ENCODE assay signal across 1 cellular context in genomic region chr12:127147724-127148123, GRCh38.
TF ChIP-seq lines count a peak whose summit lies in the region.

No MANE protein-coding gene starts in this region.

TF ChIP-seq in K562, 482 proteins besides CTCF, POLR2A, EP300 and RAD21 (continued from another document):
- no peak for TF ChIP-seq BCLAF1 (IDR thresholded peaks at IDR 0.05; ENCODE audit: borderline replicate concordance in 1 of 2, control insufficient read depth in 1 of 2, low read depth in 2 of 2, low read length in 1 of 2)
- TF ChIP-seq STAT5B (CRISPR knock-in tag; IDR thresholded peaks at IDR 0.05), result no peak
- no peak for TF ChIP-seq ARNT (IDR thresholded peaks at IDR 0.05)
- no peak for TF ChIP-seq ZNF311 (CRISPR knock-in tag; IDR thresholded peaks at IDR 0.05)
- 0 out of 2 replicates have a peak, but pooled peaks have one; percentile 13 for TF ChIP-seq CEBPB (tag; IDR thresholded peaks at IDR 0.05)
- TF ChIP-seq MNT (conservative IDR thresholded peaks at IDR 0.05), result peak; percentile 41 to 64; a peak in 3 of 4 replicates
- TF ChIP-seq MYC (IDR thresholded peaks at IDR 0.05; ENCODE audit: low read depth, low read length), result peak; percentile 37; the same call in 1 of the 2 replicates
- TF ChIP-seq MYC (CRISPR knock-in tag; IDR thresholded peaks at IDR 0.05; ENCODE audit: borderline replicate concordance, low read depth), result no peak
- no peak for TF ChIP-seq ZNF140 (CRISPR knock-in tag; IDR thresholded peaks at IDR 0.05)
- no peak for TF ChIP-seq NBN (IDR thresholded peaks at IDR 0.05; ENCODE audit: low read depth)
- peak; percentile 21; the same call in 1 of the 2 replicates for TF ChIP-seq MGA (IDR thresholded peaks at IDR 0.05)
- TF ChIP-seq KLF16 (IDR thresholded peaks at IDR 0.05), result no peak
- no peak for TF ChIP-seq ZNF280A (IDR thresholded peaks at IDR 0.05; ENCODE audit: low read depth, partially characterized antibody)
- no peak for TF ChIP-seq ID3 (CRISPR knock-in tag; IDR thresholded peaks at IDR 0.05)
- no peak for TF ChIP-seq ID3 (tag; IDR thresholded peaks at IDR 0.05)
- TF ChIP-seq HMBOX1 (IDR thresholded peaks at IDR 0.05), result peak; percentile 27
- no peak for TF ChIP-seq ZBTB17 (CRISPR knock-in tag; IDR thresholded peaks at IDR 0.05)
- TF ChIP-seq SNAPC5 (CRISPR knock-in tag; IDR thresholded peaks at IDR 0.05), result no peak
- TF ChIP-seq ESRRA (IDR thresholded peaks at IDR 0.05; ENCODE audit: borderline replicate concordance, low read depth), result no peak
- TF ChIP-seq ZNF609 (CRISPR knock-in tag; IDR thresholded peaks at IDR 0.05; ENCODE audit: borderline replicate concordance), result 0 out of 2 replicates have a peak, but pooled peaks have one; percentile 24
- no peak for TF ChIP-seq ZNF79 (CRISPR knock-in tag; IDR thresholded peaks at IDR 0.05; ENCODE audit: low read depth)
- 0 out of 2 replicates have a peak, but pooled peaks have one; percentile 9 for TF ChIP-seq SPI1 (IDR thresholded peaks at IDR 0.05; ENCODE audit: borderline replicate concordance, low read depth, low read length)
- TF ChIP-seq ELF1 (tag; IDR thresholded peaks at IDR 0.05), result no peak
- TF ChIP-seq ZHX1 (conservative IDR thresholded peaks at IDR 0.05; ENCODE audit: low read length), result no peak
